In the genomic region with DNA sequence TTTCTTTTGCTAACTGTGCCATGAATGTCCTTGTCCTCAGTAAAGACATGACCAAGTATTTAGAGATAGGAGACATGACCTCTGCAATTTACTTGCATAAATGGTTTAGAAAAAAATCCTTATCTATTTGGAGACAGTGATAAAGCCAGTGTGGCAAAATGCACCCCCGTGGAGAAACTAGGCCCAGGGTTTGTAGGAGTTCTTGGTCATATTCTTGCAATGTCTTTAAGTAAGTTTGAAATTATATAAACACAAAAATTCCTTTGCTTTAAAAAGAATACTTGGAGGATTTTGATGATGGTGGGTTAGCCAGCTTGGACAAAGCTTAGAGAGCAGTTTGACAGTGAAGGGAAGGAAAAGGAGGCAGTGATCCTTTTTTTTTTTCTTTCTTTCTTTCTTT, we compare ENCODE assay signal across 1 cellular context.
TF ChIP-seq lines count a peak whose summit lies in the region.

No MANE protein-coding gene starts in this region.

TF ChIP-seq in IMR-90, 13 proteins besides CTCF, POLR2A, EP300 and RAD21:
- TF ChIP-seq RFX5 (IDR thresholded peaks at IDR 0.05; ENCODE audit: low read depth, low read length) (no peak), FOS (IDR thresholded peaks at IDR 0.05; ENCODE audit: low read depth, low read length) (no peak), MAFK (IDR thresholded peaks at IDR 0.05; ENCODE audit: low read depth, low read length) (no peak), BHLHE40 (IDR thresholded peaks at IDR 0.05; ENCODE audit: low read depth, low read length) (no peak)
